In the genomic region with DNA sequence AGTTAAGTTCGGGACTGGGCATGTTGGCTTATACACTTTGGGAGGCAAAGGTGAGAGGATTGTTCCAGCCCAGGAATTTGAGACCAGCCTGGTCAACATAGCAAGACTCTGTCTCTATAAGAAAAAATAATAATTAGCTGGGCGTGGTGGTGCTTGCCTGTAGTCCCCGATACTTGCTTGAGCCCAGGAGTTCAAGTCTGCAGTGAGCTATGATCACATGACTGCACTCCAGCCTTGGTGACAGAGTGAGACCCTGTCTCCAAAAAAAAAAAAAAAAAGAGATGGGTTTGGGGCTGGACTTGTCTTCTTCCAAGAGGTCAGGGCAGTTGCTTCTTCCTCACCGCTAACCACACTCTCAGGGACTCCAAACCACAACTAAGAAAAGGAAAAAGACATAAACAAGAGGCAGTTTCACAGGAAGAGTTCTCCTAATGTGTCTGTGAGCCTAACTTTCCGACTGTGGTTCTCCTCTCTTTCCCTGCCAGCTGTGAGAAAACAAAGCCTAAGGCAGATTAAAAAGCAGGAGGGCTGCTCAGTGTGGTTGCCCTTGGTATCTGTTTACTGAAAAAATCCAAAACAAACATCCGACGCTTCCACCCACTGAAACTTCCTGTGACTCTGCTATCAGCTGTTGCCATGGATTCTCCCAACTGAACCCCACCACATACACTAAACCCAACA, we compare ENCODE assay signal across 8 cellular contexts. TPM values are rescaled to one million over a fixed set of nuclear protein-coding genes. Genes with fewer than 3 reads are reported as not detected.
DNase-seq lines count a peak whose midpoint lies in the region; ATAC-seq and TF ChIP-seq lines count a peak whose summit lies in the region.

No MANE protein-coding gene starts in this region.

- H3K27ac ChIP-seq in left ventricle myocardium inferior (replicated peaks), result peak overlapping the region; percentile 41
- H3K27ac ChIP-seq in VCaP, result peak overlapping the region; percentile 24; the same call in 1 of the 2 replicates
- peak overlapping the region; percentile 45 to 87 for H3K27ac ChIP-seq in aorta (ENCODE audit: low read depth in 1 of 2, low read length in 2 of 2)

- intact Hi-C loops in left ventricle myocardium inferior (cut with micrococcal nuclease) (no loop called here), Right ventricle myocardium superior (cut with DNase I) (no loop called here), aorta (cut with DNase I) (no loop called here)

- H3K4me1 ChIP-seq in left ventricle myocardium inferior (peaks cover 56% of the 10 kb centered on the region), aorta (ENCODE audit: control insufficient read depth in 1 of 2, insufficient read depth in 2 of 2, low read length in 2 of 2) (peaks cover 0 to 5% of the 10 kb centered on the region in 2 donors)

- ATAC-seq in Right ventricle myocardium superior (ENCODE audit: poor library complexity) (no peak), aorta (ENCODE audit: low FRiP score) (no peak), HG03045 (IDR thresholded peaks at IDR 0.05; ENCODE audit: unreplicated experiment) (no peak)

- TF ChIP-seq CTCF in left ventricle myocardium inferior (IDR thresholded peaks at IDR 0.05; ENCODE audit: borderline replicate concordance), result no peak
- TF ChIP-seq CTCF in VCaP (conservative IDR thresholded peaks at IDR 0.05), result no peak

- no peaks in the 10 kb centered on the region for H3K36me3 ChIP-seq in left ventricle myocardium inferior
- H3K36me3 ChIP-seq in aorta (ENCODE audit: control insufficient read depth in 1 of 2, insufficient read depth in 2 of 2, low read length in 1 of 2), result no peaks in the 10 kb centered on the region

- DNase-seq in left ventricle myocardium inferior (no peak), Right ventricle myocardium superior (no peak), islet precursor cell (peak; percentile 80), aorta (no peak), C1 segment of cervical spinal cord (lab: John Stamatoyannopoulos, UW) (no peak), mesenteric fat pad (ENCODE audit: low spot score) (no peak)

- H3K9me3 ChIP-seq in left ventricle myocardium inferior (replicated peaks) (no peaks in the 10 kb centered on the region), aorta (ENCODE audit: control insufficient read depth, low read length) (no peaks in the 10 kb centered on the region)

- no peaks in the 10 kb centered on the region for H3K27me3 ChIP-seq in left ventricle myocardium inferior (ENCODE audit: low read depth)
- H3K27me3 ChIP-seq in aorta (ENCODE audit: control insufficient read depth in 1 of 2, insufficient read depth in 2 of 2, low read length in 1 of 2), result no peaks in the 10 kb centered on the region

- 15 to 18% methylated on average over 7 of the region's 7 CpGs for WGBS in aorta, 2 donors

- H3K4me3 ChIP-seq in left ventricle myocardium inferior, result no peak overlapping the region
- H3K4me3 ChIP-seq in aorta (ENCODE audit: low read length in 2 of 2), result no peak overlapping the region

RNA-seq across cellular contexts. Expression of a gene that starts 2.4 kb away (rescaled TPM):
- total RNA-seq in left ventricle myocardium inferior (4.3 TPM), Right ventricle myocardium superior (1.6 TPM), aorta (100 to 1,000 TPM in 1 of 2 donors, 10 to 100 TPM in 1; 57.1 to 693 TPM), mesenteric fat pad (130 TPM)
- 100 to 1,000 TPM in 1 of 2 donors, 10 to 100 TPM in 1; 71.5 to 137 TPM for polyA plus RNA-seq in aorta

RNA-seq across cellular contexts. Expression of a gene that starts 29.8 kb away (rescaled TPM):
- 10.7 TPM for total RNA-seq in left ventricle myocardium inferior
- total RNA-seq in Right ventricle myocardium superior, result 14.1 TPM
- 10 to 100 TPM; 21.3 to 26.9 TPM for total RNA-seq in aorta
- polyA plus RNA-seq in aorta, result 10 to 100 TPM; 16.8 to 51.2 TPM
- total RNA-seq in mesenteric fat pad, result 30.4 TPM

RNA-seq across cellular contexts. Expression of a gene that starts 39.2 kb away (rescaled TPM):
- total RNA-seq in left ventricle myocardium inferior (17.0 TPM), Right ventricle myocardium superior (16.7 TPM), aorta (10 to 100 TPM; 56.6 to 58.3 TPM), mesenteric fat pad (48.2 TPM)
- 10 to 100 TPM in 1 of 2 donors, 1 to 10 TPM in 1; 9.4 to 16.9 TPM for polyA plus RNA-seq in aorta

RNA-seq across cellular contexts. Expression of a gene that starts 40.9 kb away (rescaled TPM):
- total RNA-seq in left ventricle myocardium inferior, result not detected
- total RNA-seq in Right ventricle myocardium superior, result not detected
- not detected for total RNA-seq in aorta
- not detected for polyA plus RNA-seq in aorta
- total RNA-seq in mesenteric fat pad, result 0.22 TPM

RNA-seq across cellular contexts. Expression of a gene that starts 55.6 kb away (rescaled TPM):
- total RNA-seq in left ventricle myocardium inferior (not detected), Right ventricle myocardium superior (not detected), aorta (not detected), mesenteric fat pad (not detected)
- polyA plus RNA-seq in aorta, result not detected

Comparison
In these comparisons a context has a peak if more than half of its experiments do, and no peak if none do; other contexts are left out.
1. RNA of a gene that starts 2.4 kb away (total RNA-seq): 57.1 to 693 TPM in aorta and 130 TPM in mesenteric fat pad (single experiment); 4.3 TPM in left ventricle myocardium inferior (single experiment) and 1.6 TPM in Right ventricle myocardium superior (single experiment); every median in the first group is over 10 times any median in the second.
2. Peak in every context shown above with its lines, with median percentiles within 50 percentile points of each other: H3K27ac ChIP-seq.